8 cellular contexts compared by ENCODE assay signal in genomic region chr14:96424104-96424989, GRCh38. TPM values are rescaled to one million over a fixed set of nuclear protein-coding genes. Genes with fewer than 3 reads are reported as not detected.
DNase-seq lines count a peak whose midpoint lies in the region; ATAC-seq and TF ChIP-seq lines count a peak whose summit lies in the region.

No MANE protein-coding gene starts in this region.

- H4K20me1 ChIP-seq in BLaER1 treated with 17β-estradiol and CSF1 and Interleukin-3, amounts not matched to agents 10 nM and 100 nM = no peaks in the 10 kb centered on the region

- no peak overlapping the region for H3K27ac Mint-ChIP-seq in endodermal cell

- peaks cover 5 to 16% (median 9%) of the 10 kb centered on the region in 10 experiments; a peak in 12 of 20 replicates for H3K4me1 ChIP-seq in BLaER1 treated with 17β-estradiol and CSF1 and Interleukin-3, amounts not matched to agents 10 nM and 100 nM
- no peaks in the 10 kb centered on the region for H3K4me1 ChIP-seq in endodermal cell (ENCODE audit: control insufficient read depth, insufficient read depth, low read length)

- H3K27me3 Mint-ChIP-seq in endodermal cell (ENCODE audit: insufficient read depth) = peaks cover 1% of the 10 kb centered on the region

- peak overlapping the region; percentile 28 to 65 (median 44); a peak in 17 of 20 replicates for H3K4me3 ChIP-seq in BLaER1 treated with 17β-estradiol and CSF1 and Interleukin-3, amounts not matched to agents 10 nM and 100 nM
- H3K4me3 ChIP-seq in endodermal cell (ENCODE audit: low read length) = no peak overlapping the region

- no peaks in the 10 kb centered on the region for H3K36me3 Mint-ChIP-seq in endodermal cell (ENCODE audit: low read depth)

- DNase-seq in NCI-H2196 (lab: John Stamatoyannopoulos, UW; ENCODE audit: unreplicated experiment) = peak; percentile 63
- peak; percentile 5 to 36 for DNase-seq in activated CD4-positive, alpha-beta T cell treated with anti-CD3 and anti-CD28 coated beads for 4 hours
- DNase-seq in endodermal cell = no peak
- DNase-seq in middle frontal gyrus (ENCODE audit: extremely low spot score, low spot score) = peak; percentile 62
- DNase-seq in superior temporal gyrus (ENCODE audit: extremely low spot score) = peak; percentile 99

- peak overlapping the region; percentile 65 to 85 (median 71) for H3K4me2 ChIP-seq in BLaER1 treated with 17β-estradiol and CSF1 and Interleukin-3, amounts not matched to agents 10 nM and 100 nM

- H3K27ac ChIP-seq in BLaER1 treated with 17β-estradiol and CSF1 and Interleukin-3, amounts not matched to agents 10 nM and 100 nM = peak overlapping the region in 2 of 11 experiments; percentile 17 to 27; a peak in 2 of 22 replicates
- no peak overlapping the region for H3K27ac ChIP-seq in endodermal cell (ENCODE audit: low read depth, low read length)

- 76 to 86% methylated on average over 22 to 32 of the region's 34 CpGs for WGBS in endodermal cell (ENCODE audit: insufficient coverage in 1 of 2, insufficient read length in 1 of 2), 2 experiments

- no peaks in the 10 kb centered on the region for H3K27me3 ChIP-seq in BLaER1 treated with 17β-estradiol and CSF1 and Interleukin-3, amounts not matched to agents 10 nM and 100 nM
- H3K27me3 ChIP-seq in endodermal cell (ENCODE audit: control insufficient read depth, insufficient read depth, low read length, poor library complexity, severe bottlenecking) = no peaks in the 10 kb centered on the region

- H3K36me3 ChIP-seq in BLaER1 treated with 17β-estradiol and CSF1 and Interleukin-3, amounts not matched to agents 10 nM and 100 nM = no peaks in the 10 kb centered on the region
- H3K36me3 ChIP-seq in endodermal cell (ENCODE audit: control insufficient read depth, insufficient read depth, low read length) = no peaks in the 10 kb centered on the region

- ATAC-seq in GM18868 (IDR thresholded peaks at IDR 0.05; ENCODE audit: unreplicated experiment) (peak; percentile 81), HG03159 (IDR thresholded peaks at IDR 0.05; ENCODE audit: unreplicated experiment) (peak; percentile 80)

- H3K9me3 Mint-ChIP-seq in endodermal cell = peaks cover 2% of the 10 kb centered on the region

- peaks cover 2% of the 10 kb centered on the region for H3K4me1 Mint-ChIP-seq in endodermal cell

- H3K9ac ChIP-seq in BLaER1 treated with 17β-estradiol and CSF1 and Interleukin-3, amounts not matched to agents 10 nM and 100 nM = peak overlapping the region in 9 of 11 experiments; percentile 15 to 61 (median 54); a peak in 17 of 22 replicates
- H3K9ac ChIP-seq in endodermal cell (ENCODE audit: extremely low read depth, low read length, poor library complexity, severe bottlenecking) = no peak overlapping the region

- H3K4me3 Mint-ChIP-seq in endodermal cell = peak overlapping the region; percentile 32

- TF ChIP-seq CTCF in endodermal cell (conservative IDR thresholded peaks at IDR 0.05) = peak; percentile 89

- H3K9me3 ChIP-seq in BLaER1 treated with 17β-estradiol and CSF1 and Interleukin-3, amounts not matched to agents 10 nM and 100 nM (replicated peaks in 1 of 11) = peaks cover 0 to 14% (median 0%) of the 10 kb centered on the region in 11 experiments; a peak in 5 of 22 replicates
- H3K9me3 ChIP-seq in endodermal cell (ENCODE audit: control insufficient read depth, low read length) = no peaks in the 10 kb centered on the region

RNA-seq across cellular contexts. Expression of gene AK7, which starts 32.4 kb away (rescaled TPM):
- 1 to 10 TPM; 3.8 to 6.2 TPM for total RNA-seq in endodermal cell
- polyA plus RNA-seq in endodermal cell (2013, experiment 1 of 2) = 6.2 TPM
- 7.3 TPM for polyA plus RNA-seq in endodermal cell (2013, experiment 2 of 2)
